In the genomic region with DNA sequence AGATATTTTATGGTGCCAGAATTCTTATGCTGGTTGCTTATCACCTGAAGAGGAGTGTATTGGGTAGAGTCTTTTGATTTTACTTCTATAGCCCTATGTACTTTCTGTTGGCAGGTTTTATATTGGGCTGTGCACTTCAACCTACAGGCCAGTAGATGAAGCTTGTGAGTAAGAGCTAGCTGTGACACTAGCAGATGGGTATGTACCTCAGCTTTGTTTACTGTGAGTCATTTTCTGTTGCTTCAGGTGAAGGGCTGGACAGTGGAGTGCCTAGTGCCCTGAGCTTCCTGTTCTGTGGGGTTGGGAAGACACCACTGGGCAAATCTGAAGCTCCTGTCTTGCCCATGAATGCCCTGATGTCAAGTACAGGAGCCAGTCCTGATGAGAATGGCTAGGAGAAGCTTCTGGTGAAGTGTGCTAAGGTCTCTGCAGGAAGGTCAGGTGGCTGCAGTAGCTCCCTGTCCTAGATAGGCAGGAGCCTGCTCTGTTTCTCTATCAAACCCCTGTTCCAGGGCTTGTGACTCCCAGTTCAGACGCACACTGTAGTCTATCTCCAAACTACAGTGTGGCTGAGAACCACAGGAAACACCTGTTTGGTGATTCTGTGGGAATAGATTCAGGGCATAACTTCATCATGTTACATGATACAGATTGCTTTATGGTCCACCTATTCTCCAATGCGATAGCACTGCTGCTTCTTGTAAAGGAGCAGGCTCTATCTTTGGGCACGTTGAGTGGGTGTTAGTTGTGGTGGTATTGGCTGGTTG, we compare ENCODE assay signal across 1 cellular context.
TF ChIP-seq lines count a peak whose summit lies in the region.

No MANE protein-coding gene starts in this region.

TF ChIP-seq in GM12878, 131 proteins besides CTCF, POLR2A, EP300 and RAD21 (continued from another document):
- TF ChIP-seq, protein P1, sequence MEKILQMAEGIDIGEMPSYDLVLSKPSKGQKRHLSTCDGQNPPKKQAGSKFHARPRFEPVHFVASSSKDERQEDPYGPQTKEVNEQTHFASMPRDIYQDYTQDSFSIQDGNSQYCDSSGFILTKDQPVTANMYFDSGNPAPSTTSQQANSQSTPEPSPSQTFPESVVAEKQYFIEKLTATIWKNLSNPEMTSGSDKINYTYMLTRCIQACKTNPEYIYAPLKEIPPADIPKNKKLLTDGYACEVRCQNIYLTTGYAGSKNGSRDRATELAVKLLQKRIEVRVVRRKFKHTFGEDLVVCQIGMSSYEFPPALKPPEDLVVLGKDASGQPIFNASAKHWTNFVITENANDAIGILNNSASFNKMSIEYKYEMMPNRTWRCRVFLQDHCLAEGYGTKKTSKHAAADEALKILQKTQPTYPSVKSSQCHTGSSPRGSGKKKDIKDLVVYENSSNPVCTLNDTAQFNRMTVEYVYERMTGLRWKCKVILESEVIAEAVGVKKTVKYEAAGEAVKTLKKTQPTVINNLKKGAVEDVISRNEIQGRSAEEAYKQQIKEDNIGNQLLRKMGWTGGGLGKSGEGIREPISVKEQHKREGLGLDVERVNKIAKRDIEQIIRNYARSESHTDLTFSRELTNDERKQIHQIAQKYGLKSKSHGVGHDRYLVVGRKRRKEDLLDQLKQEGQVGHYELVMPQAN (conservative IDR thresholded peaks at IDR 0.05), result no peak
